Comparison of ENCODE assay signal across 9 cellular contexts in the genomic region with DNA sequence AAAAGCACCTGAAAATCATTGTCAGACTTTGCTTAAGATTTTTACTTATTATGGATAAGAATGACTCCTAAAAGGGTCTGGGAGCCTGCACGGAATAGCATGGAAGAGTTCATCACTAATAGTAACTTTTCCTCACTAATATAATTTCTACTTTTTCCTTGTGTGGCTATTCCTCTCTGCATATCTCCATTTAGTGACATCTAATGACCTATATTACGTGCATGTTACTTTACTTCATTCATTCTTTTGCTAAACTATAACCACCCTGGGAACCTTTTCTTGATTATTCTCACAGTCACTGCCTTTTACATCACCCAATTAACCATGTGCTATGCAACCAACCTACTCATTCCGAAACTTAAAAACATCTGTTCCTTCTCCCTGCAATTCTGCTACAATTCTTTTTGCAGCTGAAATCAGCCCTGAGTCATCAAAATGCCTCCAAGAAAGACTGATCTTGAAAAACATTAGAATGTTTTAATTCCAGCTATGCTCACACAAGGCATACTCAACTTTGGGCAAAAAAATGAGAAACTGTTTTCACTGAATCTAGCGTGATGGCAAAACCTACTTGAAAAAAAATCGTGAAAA.
DNase-seq lines count a peak whose midpoint lies in the region; ATAC-seq, FAIRE-seq and TF ChIP-seq lines count a peak whose summit lies in the region.
"Had no signal": no experiment of that assay in that cellular context is flagged by ENCODE, and none has a peak within 500 bp of the region (broad histone marks: within the 10 kb centered on the region; RNA-seq: fewer than 3 reads in every experiment).

No MANE protein-coding gene starts in this region.

- H3K4me1 Mint-ChIP-seq in nephron progenitor cell: no peaks in the 10 kb centered on the region
- H3K4me1 Mint-ChIP-seq: neural crest cell had no signal

- H3K36me3 ChIP-seq in mucosa of descending colon (ENCODE audit: low read depth): no peaks in the 10 kb centered on the region

- ATAC-seq in GM21825 (IDR thresholded peaks at IDR 0.05; ENCODE audit: unreplicated experiment) (peak; percentile 94), HG03575 (IDR thresholded peaks at IDR 0.05; ENCODE audit: extremely low read depth, insufficient number of reproducible peaks, low FRiP score, unreplicated experiment) (peak; percentile 91), mucosa of descending colon (no peak)

- no peak overlapping the region for H3K27ac Mint-ChIP-seq in nephron progenitor cell

- peak; percentile 99 for FAIRE-seq in GM18507 (lab: Jason Lieb, UNC)

- H3K9me3 Mint-ChIP-seq in nephron progenitor cell: peaks cover 4% of the 10 kb centered on the region
- H3K9me3 Mint-ChIP-seq: neural crest cell had no signal

- intact Hi-C loops in mucosa of descending colon (cut with DNase I, micrococcal nuclease): no loop called here
- intact Hi-C loops in cardiac septum (cut with DNase I): no loop called here

- no peaks in the 10 kb centered on the region for H3K4me1 ChIP-seq in mucosa of descending colon (ENCODE audit: low read depth)

- no peaks in the 10 kb centered on the region for H3K9me3 ChIP-seq in mucosa of descending colon

- H3K4me3 ChIP-seq in foreskin fibroblast (ENCODE audit: low read depth in 1 of 2, low read length in 2 of 2) (no peak overlapping the region), mucosa of descending colon (no peak overlapping the region)

- H3K36me3 Mint-ChIP-seq in nephron progenitor cell (ENCODE audit: low read depth): no peaks in the 10 kb centered on the region

- TF ChIP-seq CTCF in foreskin fibroblast (IDR thresholded peaks at IDR 0.05; ENCODE audit: low read depth, low read length) (no peak), mucosa of descending colon (IDR thresholded peaks at IDR 0.05) (no peak), nephron progenitor cell (IDR thresholded peaks at IDR 0.05) (no peak)

- H3K27me3 Mint-ChIP-seq in nephron progenitor cell (ENCODE audit: low read depth, poor library complexity): no peaks in the 10 kb centered on the region

- DNase-seq in GM18507 (ENCODE audit: extremely low spot score, insufficient read length, low read depth): peak; percentile 36
- peak; percentile 69 to 87 for DNase-seq in foreskin fibroblast
- DNase-seq in NCI-H2227 (lab: John Stamatoyannopoulos, UW; ENCODE audit: unreplicated experiment): no peak
- DNase-seq in mucosa of descending colon: no peak
- DNase-seq in nephron progenitor cell: no peak
- DNase-seq in cardiac septum (ENCODE audit: low spot score): no peak

- H3K4me3 Mint-ChIP-seq in nephron progenitor cell: no peak overlapping the region
- H3K4me3 Mint-ChIP-seq: neural crest cell had no signal

Comparison
In these comparisons a context has a peak if more than half of its experiments do, and no peak if none do; other contexts are left out.
1. DNase-seq: peak in GM18507 (single experiment) and foreskin fibroblast (2 of 2); none in NCI-H2227 (single experiment), mucosa of descending colon (0 of 3), nephron progenitor cell (single experiment) and cardiac septum (single experiment).